ENCODE assay signal across 1 cellular context in the genomic region with DNA sequence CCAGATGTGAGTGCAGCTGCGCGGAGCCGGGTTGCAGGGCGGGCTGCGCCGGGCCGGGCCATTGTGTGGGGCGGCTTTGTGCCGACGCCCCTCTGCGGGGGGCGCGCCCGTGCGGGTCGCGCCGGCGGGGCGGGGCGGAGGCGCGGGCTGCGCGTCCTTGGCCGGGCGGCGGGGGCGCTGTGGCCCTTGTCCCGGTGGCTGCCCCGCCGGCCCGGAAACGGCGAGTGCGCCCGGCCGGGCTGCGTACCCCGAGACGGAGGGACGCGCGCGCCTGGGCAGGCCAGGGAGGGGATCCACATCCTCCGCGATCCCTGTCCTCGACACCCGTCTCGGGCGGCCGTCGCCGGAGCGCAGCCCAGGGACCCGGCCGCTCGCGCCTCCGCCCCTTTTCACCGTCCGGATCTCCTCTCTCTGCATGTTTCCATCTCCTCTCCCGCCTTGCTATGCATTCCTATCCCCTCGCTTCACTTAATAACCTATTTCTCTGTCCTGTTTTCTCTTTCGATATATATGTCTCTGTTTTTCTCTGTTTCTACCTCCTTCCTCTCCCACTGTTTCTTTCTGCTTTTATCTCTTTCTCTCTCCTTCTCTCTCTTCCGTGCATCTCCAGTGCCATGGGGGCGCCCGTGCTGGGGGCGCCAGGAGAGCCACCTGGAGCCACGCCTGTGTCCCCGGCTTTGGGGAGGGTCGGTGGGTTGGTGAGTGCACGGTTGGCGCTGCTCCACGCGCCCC.
TF ChIP-seq lines count a peak whose summit lies in the region.

No MANE protein-coding gene starts in this region.

TF ChIP-seq in SK-N-SH treated with all-trans-retinoic acid at 6 μM for 48 hours, 23 proteins besides CTCF, POLR2A, EP300 and RAD21 (continued from another document):
- no peak for TF ChIP-seq TSHZ2 (CRISPR knock-in tag; IDR thresholded peaks at IDR 0.05)
- no peak for TF ChIP-seq ISL1 (CRISPR knock-in tag; IDR thresholded peaks at IDR 0.05)
- no peak for TF ChIP-seq ESRRG (CRISPR knock-in tag; IDR thresholded peaks at IDR 0.05)
- no peak for TF ChIP-seq PATZ1 (CRISPR knock-in tag; IDR thresholded peaks at IDR 0.05; ENCODE audit: borderline replicate concordance)
- no peak for TF ChIP-seq RARB (CRISPR knock-in tag; IDR thresholded peaks at IDR 0.05)
